Comparison of ENCODE assay signal across 29 cellular contexts in genomic region chr18:10687161-10687925, GRCh38.
DNase-seq lines count a peak whose midpoint lies in the region; ATAC-seq, FAIRE-seq and TF ChIP-seq lines count a peak whose summit lies in the region.
"Had no signal": no experiment of that assay in that cellular context is flagged by ENCODE, and none has a peak within 500 bp of the region (broad histone marks: within the 10 kb centered on the region; RNA-seq: fewer than 3 reads in every experiment).

No MANE protein-coding gene starts in this region.

- dilution Hi-C loops in keratinocyte (cut with MboI; ENCODE audit: extremely low pct_ligation_motif_present, low sequenced_read_pairs), result no loop called here

- TF ChIP-seq CTCF in HCT116 (IDR thresholded peaks at IDR 0.05 in 2 of 3, conservative IDR thresholded peaks at IDR 0.05 in 1 of 3; ENCODE audit: borderline replicate concordance in 1 of 3, insufficient read depth in 1 of 3, low read depth in 2 of 3, low read length in 2 of 3) (no peak), keratinocyte (optimal IDR thresholded peaks at IDR 0.05 in 1 of 3, IDR thresholded peaks at IDR 0.05 in 1 of 3, conservative IDR thresholded peaks at IDR 0.05 in 1 of 3; ENCODE audit: extremely low read depth in 1 of 3, insufficient read depth in 2 of 3, low read length in 3 of 3) (peak in 1 of 3 experiments; percentile 3)

- FAIRE-seq in keratinocyte (lab: Jason Lieb, UNC), result peak; percentile 51
- FAIRE-seq: RCC 7860 had no signal

- no peaks in the 10 kb centered on the region for H3K9me2 ChIP-seq in HCT116 (ENCODE audit: insufficient read depth)

- in situ Hi-C loops in Caki2 (cut with HindIII; ENCODE audit: low pct_unique_long_range_greater_than_20kb, low sequenced_read_pairs), result no loop called here

- no peak for TF ChIP-seq POLR2A in HCT116 (IDR thresholded peaks at IDR 0.05; ENCODE audit: borderline replicate concordance, extremely low read depth, insufficient read depth, insufficient read length)

- RAD21 ChIA-PET in HCT116 (lab: Charles Lee; ENCODE audit: low non-redundant PET in 1 of 2, low total read pairs in 2 of 2, uncharacterized antibody in 2 of 2, unreplicated experiment in 2 of 2), result no interaction called here

- no peaks in the 10 kb centered on the region for H3K9me3 ChIP-seq in HCT116 (ENCODE audit: control insufficient read depth in 1 of 2, insufficient read depth in 1 of 2, low read depth in 1 of 2, low read length in 2 of 2)
- no peaks in the 10 kb centered on the region for H3K9me3 ChIP-seq in keratinocyte (ENCODE audit: control insufficient read depth, low read depth, low read length)
- H3K9me3 ChIP-seq: adrenal gland, left lung, spleen, testis, uterus had no signal

- no peaks in the 10 kb centered on the region for H3K9me1 ChIP-seq in keratinocyte (ENCODE audit: control insufficient read depth, extremely low read depth, insufficient read depth, low read length)

- no peak for TF ChIP-seq RAD21 in HCT116 (IDR thresholded peaks at IDR 0.05; ENCODE audit: low read depth)

- POLR2A ChIA-PET in HCT116 (lab: Charles Lee), result no interaction called here

- no peaks in the 10 kb centered on the region for H3K36me3 ChIP-seq in HCT116 (ENCODE audit: control insufficient read depth in 1 of 2, insufficient read depth in 2 of 2, low read length in 2 of 2)
- no peaks in the 10 kb centered on the region for H3K36me3 ChIP-seq in keratinocyte (ENCODE audit: control insufficient read depth in 2 of 2, extremely low read depth in 1 of 2, insufficient read depth in 2 of 2, low read length in 2 of 2)
- H3K36me3 ChIP-seq: adrenal gland, left lung, neural progenitor cell, spleen, uterus had no signal

- H3K27ac ChIP-seq in HCT116 (ENCODE audit: low read depth, low read length) (no peak overlapping the region), keratinocyte (ENCODE audit: control insufficient read depth, insufficient read depth, low read length) (no peak overlapping the region)
- H3K27ac ChIP-seq: adrenal gland, dorsolateral prefrontal cortex, GM23248, left lung, neural progenitor cell, spleen, testis, uterus had no signal

- H2AFZ ChIP-seq in HCT116 (ENCODE audit: low read depth, low read length, poor library complexity, severe bottlenecking), result no peak overlapping the region
- no peak overlapping the region for H2AFZ ChIP-seq in keratinocyte (ENCODE audit: control insufficient read depth, low read length)
- H2AFZ ChIP-seq: GM23248, neural progenitor cell had no signal

- peaks cover 18% of the 10 kb centered on the region for H3K27me3 ChIP-seq in HCT116 (ENCODE audit: insufficient read depth, low read length)
- H3K27me3 ChIP-seq in keratinocyte (ENCODE audit: control insufficient read depth, extremely low read depth, insufficient read depth, low read length), result peaks cover 5% of the 10 kb centered on the region
- H3K27me3 ChIP-seq: adrenal gland, dorsolateral prefrontal cortex, left lung, neural progenitor cell, spleen, testis, uterus had no signal

- H3K9ac ChIP-seq in HCT116 (ENCODE audit: low read length) (no peak overlapping the region), keratinocyte (ENCODE audit: control insufficient read depth, extremely low read depth, insufficient read depth, low read length) (no peak overlapping the region)
- H3K9ac ChIP-seq: GM23248, neural progenitor cell had no signal

- CTCF ChIA-PET in HCT116 (lab: Charles Lee), result no interaction called here

- peak; percentile 77 for DNase-seq in Caki2 (ENCODE audit: low read depth)
- DNase-seq in HCT116 (ENCODE audit: low read depth, low spot score), result no peak
- DNase-seq in T1000 (lab: John Stamatoyannopoulos, UW), result peak; percentile 44
- DNase-seq in keratinocyte (ENCODE audit: low read depth, low spot score), result no peak
- DNase-seq: ACHN; activated CD4-positive, alpha-beta memory T cell treated with anti-CD3 and anti-CD28 coated beads, Interleukin-2, amount 10 ng/mL, durations not matched to agents 7 days and 5 days; activated CD8-positive, alpha-beta memory T cell treated with anti-CD3 and anti-CD28 coated beads, Interleukin-2, amount 50 U/mL, for 4 hours; activated naive CD4-positive, alpha-beta T cell treated with anti-CD3 and anti-CD28 coated beads, Interleukin-2, amount 10 ng/mL, durations not matched to agents 7 days and 5 days; adrenal gland; CD8-positive, alpha-beta T cell; cerebellar nuclear complex; DMS 273 treated with DMSO at 0.1 percent for 48 hours; dorsolateral prefrontal cortex; GM23248; left lung; NCI-H1092; NCI-H187; NCI-H526 treated with DMSO at 0.1 percent for 48 hours; posterior cingulate gyrus; right cardiac atrium; spleen; stimulated activated CD8-positive, alpha-beta memory T cell treated with anti-CD3 and anti-CD28 coated beads, Interleukin-4, amount 100 ng/mL, for 48 hours; testis; uterus had no signal

- H4K20me1 ChIP-seq in HCT116 (ENCODE audit: insufficient read depth) (no peaks in the 10 kb centered on the region), keratinocyte (ENCODE audit: control insufficient read depth, extremely low read depth, insufficient read depth, low read length) (no peaks in the 10 kb centered on the region)

- H3K79me2 ChIP-seq in HCT116 (ENCODE audit: insufficient read depth, low read length) (no peaks in the 10 kb centered on the region), keratinocyte (ENCODE audit: control insufficient read depth, insufficient read depth, low read length) (no peaks in the 10 kb centered on the region)

- no TSS peak for BruUV-seq in HCT116 (replicated peaks; lab: Mats Ljungman, UMichigan)

- H3K4me3 ChIP-seq in HCT116 (replicated peaks in 1 of 2; ENCODE audit: low read depth in 1 of 2, low read length in 2 of 2), result no peak overlapping the region
- no peak overlapping the region for H3K4me3 ChIP-seq in keratinocyte (ENCODE audit: control insufficient read depth in 2 of 3, extremely low read depth in 1 of 3, insufficient read depth in 2 of 3, low read depth in 1 of 3, low read length in 3 of 3)
- H3K4me3 ChIP-seq: adrenal gland, dorsolateral prefrontal cortex, GM23248, left lung, neural progenitor cell, spleen, testis, uterus had no signal

- H3K4me2 ChIP-seq in HCT116 (ENCODE audit: low read length) (no peak overlapping the region), keratinocyte (ENCODE audit: control insufficient read depth, extremely low read depth, insufficient read depth, low read depth, low read length) (no peak overlapping the region)
- H3K4me2 ChIP-seq: neural progenitor cell had no signal

- intact Hi-C loops in HCT116 (cut with micrococcal nuclease), result no loop called here

- ATAC-seq in HCT116 (peak; percentile 30; the same call in 1 of the 2 replicates), GM21515 (IDR thresholded peaks at IDR 0.05; ENCODE audit: unreplicated experiment) (no peak), GM19395 (IDR thresholded peaks at IDR 0.05; ENCODE audit: unreplicated experiment) (no peak), HG02870 (IDR thresholded peaks at IDR 0.05; ENCODE audit: unreplicated experiment) (no peak)
- ATAC-seq: CD8-positive, alpha-beta T cell; left lung; right cardiac atrium had no signal

- H3K4me1 ChIP-seq in HCT116 (ENCODE audit: control insufficient read depth in 1 of 2, insufficient read depth in 2 of 2, low read length in 2 of 2) (no peaks in the 10 kb centered on the region), keratinocyte (ENCODE audit: control insufficient read depth, extremely low read depth, insufficient read depth, low read length) (no peaks in the 10 kb centered on the region)
- H3K4me1 ChIP-seq: adrenal gland, left lung, neural progenitor cell, spleen, testis, uterus had no signal

TF ChIP-seq in HCT116, 20 proteins besides CTCF, POLR2A, EP300 and RAD21:
- TF ChIP-seq SP1 (IDR thresholded peaks at IDR 0.05; ENCODE audit: low read depth) (no peak), ELF1 (IDR thresholded peaks at IDR 0.05; ENCODE audit: borderline replicate concordance, low read depth) (no peak)
TF ChIP-seq in HCT116: peak in this region for 0.

Comparison
In these comparisons a context has a peak if more than half of its experiments do, and no peak if none do; other contexts are left out.
1. DNase-seq: peak in Caki2 (single experiment) and T1000 (single experiment); none in HCT116 (single experiment) and keratinocyte (single experiment).